8 cellular contexts compared by ENCODE assay signal in genomic region chr11:60840711-60841430, GRCh38. TPM values are rescaled to one million over a fixed set of nuclear protein-coding genes. Genes with fewer than 3 reads are reported as not detected.
DNase-seq lines count a peak whose midpoint lies in the region; ATAC-seq and TF ChIP-seq lines count a peak whose summit lies in the region.

No MANE protein-coding gene starts in this region.

- ATAC-seq in HG02970 (IDR thresholded peaks at IDR 0.05; ENCODE audit: low FRiP score, unreplicated experiment) (no peak), omental fat pad (ENCODE audit: low FRiP score) (no peak), HG03196 (IDR thresholded peaks at IDR 0.05; ENCODE audit: unreplicated experiment) (no peak)

- no peak overlapping the region for H4K91ac ChIP-seq in neuronal stem cell (ENCODE audit: low read depth, low read length, poor library complexity)

- peak overlapping the region; percentile 97 for H3K4me2 ChIP-seq in BLaER1
- peak overlapping the region; percentile 66 for H3K4me2 ChIP-seq in MM.1S (ENCODE audit: low read depth, low read length)
- no peak overlapping the region for H3K4me2 ChIP-seq in neuronal stem cell (ENCODE audit: insufficient read depth, low read length, poor library complexity, severe bottlenecking)

- H3K36me3 ChIP-seq in BLaER1: peaks cover 5% of the 10 kb centered on the region; the same call in 1 of the 2 replicates
- H3K36me3 ChIP-seq in MM.1S (replicated peaks; ENCODE audit: insufficient read depth, low read length): peaks cover 3% of the 10 kb centered on the region; the same call in 1 of the 2 replicates
- no peaks in the 10 kb centered on the region for H3K36me3 ChIP-seq in endodermal cell (ENCODE audit: control insufficient read depth, insufficient read depth, low read length)
- H3K36me3 ChIP-seq in neuronal stem cell (replicated peaks in 1 of 2; ENCODE audit: control insufficient read depth in 2 of 2, insufficient read depth in 2 of 2, low read length in 2 of 2): peaks cover 2 to 4% of the 10 kb centered on the region in 2 donors

- H3K27ac ChIP-seq in BLaER1 (peak overlapping the region; percentile 88; the same call in 1 of the 2 replicates), MM.1S (ENCODE audit: low read length) (peak overlapping the region; percentile 94), endodermal cell (ENCODE audit: low read depth, low read length) (no peak overlapping the region), neuronal stem cell (replicated peaks; ENCODE audit: low read length) (no peak overlapping the region)

- peaks cover 11% of the 10 kb centered on the region for H3K79me1 ChIP-seq in neuronal stem cell (ENCODE audit: low read depth, low read length)

- H3K23ac ChIP-seq in neuronal stem cell (ENCODE audit: low read depth, low read length, poor library complexity): no peak overlapping the region

- H3K18ac ChIP-seq in neuronal stem cell (ENCODE audit: low read length): no peak overlapping the region

- H2AFZ ChIP-seq in MM.1S (ENCODE audit: low read length): peak overlapping the region; percentile 61
- peak overlapping the region; percentile 86 for H2AFZ ChIP-seq in neuronal stem cell (ENCODE audit: low read length)

- peaks cover 44% of the 10 kb centered on the region for H3K79me2 ChIP-seq in MM.1S (ENCODE audit: low read length)

- no peak overlapping the region for H3K4me3 ChIP-seq in BLaER1
- peak overlapping the region; percentile 29; the same call in 1 of the 2 replicates for H3K4me3 ChIP-seq in MM.1S (ENCODE audit: low read length)
- H3K4me3 ChIP-seq in endodermal cell (ENCODE audit: low read length): peak overlapping the region; percentile 94
- no peak overlapping the region for H3K4me3 ChIP-seq in neuronal stem cell (ENCODE audit: low read length in 2 of 2)

- H2BK5ac ChIP-seq in neuronal stem cell (ENCODE audit: low read length): no peak overlapping the region

- H3K9me2 ChIP-seq in MM.1S (replicated peaks; ENCODE audit: insufficient read depth, low read length): no peaks in the 10 kb centered on the region

- peak overlapping the region; percentile 15 for H2AK5ac ChIP-seq in neuronal stem cell (ENCODE audit: low read depth, low read length)

- no peak overlapping the region for H3K4me3 Mint-ChIP-seq in endodermal cell

- H3K9ac ChIP-seq in BLaER1 (no peak overlapping the region), MM.1S (ENCODE audit: low read length) (peak overlapping the region; percentile 50; the same call in 1 of the 2 replicates), endodermal cell (ENCODE audit: extremely low read depth, low read length, poor library complexity, severe bottlenecking) (no peak overlapping the region), neuronal stem cell (ENCODE audit: low read depth, low read length, poor library complexity) (no peak overlapping the region)

- no peak overlapping the region for H2BK120ac ChIP-seq in neuronal stem cell (ENCODE audit: low read depth, low read length)

- 92 to 93% methylated on average over 10 to 12 of the region's 12 CpGs for WGBS in endodermal cell (ENCODE audit: insufficient coverage in 1 of 2, insufficient read length in 1 of 2), 2 experiments
- no CpG with 5 or more reads among the region's 12 CpGs for WGBS in neuronal stem cell (ENCODE audit: extremely low coverage in 2 of 2, insufficient read length in 2 of 2, insufficient replicate concordance in 1 of 2), 2 donors

- H4K8ac ChIP-seq in neuronal stem cell (ENCODE audit: low read depth, low read length): peak overlapping the region; percentile 67

- peaks cover 2% of the 10 kb centered on the region for H3K36me3 Mint-ChIP-seq in endodermal cell (ENCODE audit: low read depth)

- H4K20me1 ChIP-seq in BLaER1 (peaks cover 30% of the 10 kb centered on the region), MM.1S (ENCODE audit: insufficient read depth, low read length) (no peaks in the 10 kb centered on the region)

- H3K9me3 ChIP-seq in BLaER1: no peaks in the 10 kb centered on the region
- no peaks in the 10 kb centered on the region for H3K9me3 ChIP-seq in MM.1S (replicated peaks; ENCODE audit: insufficient read depth, low read length)
- no peaks in the 10 kb centered on the region for H3K9me3 ChIP-seq in endodermal cell (ENCODE audit: control insufficient read depth, low read length)
- no peaks in the 10 kb centered on the region for H3K9me3 ChIP-seq in neuronal stem cell (replicated peaks in 1 of 2; ENCODE audit: control insufficient read depth in 2 of 2, insufficient read depth in 1 of 2, low read depth in 1 of 2, low read length in 2 of 2)

- peaks cover 7% of the 10 kb centered on the region for H3K27me3 Mint-ChIP-seq in endodermal cell (ENCODE audit: insufficient read depth)

- H3K4ac ChIP-seq in neuronal stem cell (ENCODE audit: low read length): no peak overlapping the region

- H2BK12ac ChIP-seq in neuronal stem cell (ENCODE audit: low read length): no peak overlapping the region

- TF ChIP-seq CTCF in MM.1S (IDR thresholded peaks at IDR 0.05; ENCODE audit: low read length) (no peak), endodermal cell (conservative IDR thresholded peaks at IDR 0.05) (no peak), omental fat pad (IDR thresholded peaks at IDR 0.05) (no peak)

- H3K9me3 Mint-ChIP-seq in endodermal cell: no peaks in the 10 kb centered on the region

- no peak overlapping the region for H3K14ac ChIP-seq in neuronal stem cell (ENCODE audit: low read length)

- peaks cover 36% of the 10 kb centered on the region for H3F3A ChIP-seq in MM.1S (ENCODE audit: insufficient read depth, low read length)

- H3K4me1 Mint-ChIP-seq in endodermal cell: peaks cover 46% of the 10 kb centered on the region

- H3K4me1 ChIP-seq in BLaER1 (peaks cover 35% of the 10 kb centered on the region), MM.1S (ENCODE audit: low read length) (peaks cover 62% of the 10 kb centered on the region), endodermal cell (ENCODE audit: control insufficient read depth, insufficient read depth, low read length) (peaks cover 15% of the 10 kb centered on the region), neuronal stem cell (ENCODE audit: control insufficient read depth in 2 of 2, insufficient read depth in 1 of 2, low read depth in 1 of 2, low read length in 2 of 2) (peaks cover 14 to 21% of the 10 kb centered on the region in 2 donors)

- H3K27me3 ChIP-seq in BLaER1 (no peaks in the 10 kb centered on the region), MM.1S (replicated peaks; ENCODE audit: insufficient read depth, low read length) (no peaks in the 10 kb centered on the region), endodermal cell (ENCODE audit: control insufficient read depth, insufficient read depth, low read length, poor library complexity, severe bottlenecking) (no peaks in the 10 kb centered on the region), neuronal stem cell (ENCODE audit: control insufficient read depth in 3 of 3, insufficient read depth in 3 of 3, low read depth in 1 of 3, low read length in 3 of 3) (peaks cover 0 to 14% (median 0%) of the 10 kb centered on the region in 3 experiments)

- DNase-seq in MM.1S (peak; percentile 78), endodermal cell (no peak), neuronal stem cell (ENCODE audit: low spot score) (no peak), omental fat pad (ENCODE audit: low spot score) (no peak), NCI-H748 (lab: John Stamatoyannopoulos, UW; ENCODE audit: unreplicated experiment) (no peak)

- H2BK15ac ChIP-seq in neuronal stem cell (ENCODE audit: low read length): peak overlapping the region; percentile 63

- peak overlapping the region; percentile 91 for H3K27ac Mint-ChIP-seq in endodermal cell

RNA-seq across cellular contexts. Expression of gene CCDC86, which starts 1.0 kb away (rescaled TPM):
- 10 to 100 TPM; 22.4 to 27.9 TPM for total RNA-seq in endodermal cell
- 22.9 TPM for polyA plus RNA-seq in endodermal cell (2013, experiment 1 of 2)
- polyA plus RNA-seq in endodermal cell (2013, experiment 2 of 2): 22.8 TPM
- 22.5 TPM for polyA plus RNA-seq in neuronal stem cell (2013, experiment 1 of 2)
- 21.0 TPM for polyA plus RNA-seq in neuronal stem cell (2013, experiment 2 of 2)
- 10 to 100 TPM; 17.5 to 68.6 (median 22.5) TPM for total RNA-seq in omental fat pad

RNA-seq across cellular contexts. Expression of gene PTGDR2, which starts 14.9 kb away (rescaled TPM):
- under 1 TPM in 1 of 2 donors, not detected in 1; 0.15 TPM for total RNA-seq in endodermal cell
- 0.14 TPM for polyA plus RNA-seq in endodermal cell (2013, experiment 1 of 2)
- 0.08 TPM for polyA plus RNA-seq in endodermal cell (2013, experiment 2 of 2)
- 0.13 TPM for polyA plus RNA-seq in neuronal stem cell (2013, experiment 1 of 2)
- polyA plus RNA-seq in neuronal stem cell (2013, experiment 2 of 2): 0.11 TPM
- total RNA-seq in omental fat pad: 1 to 10 TPM in 1 of 4 donors, under 1 TPM in 1, not detected in 2; 0.28 to 1.1 TPM

RNA-seq across cellular contexts. Expression of gene ZP1, which starts 26.5 kb away (rescaled TPM):
- not detected for total RNA-seq in endodermal cell
- not detected for polyA plus RNA-seq in endodermal cell (2013, experiment 1 of 2)
- polyA plus RNA-seq in endodermal cell (2013, experiment 2 of 2): not detected
- polyA plus RNA-seq in neuronal stem cell (2013, experiment 1 of 2): not detected
- not detected for polyA plus RNA-seq in neuronal stem cell (2013, experiment 2 of 2)
- 1 to 10 TPM in 2 of 4 donors, not detected in 2; 2.2 to 3.0 TPM for total RNA-seq in omental fat pad

RNA-seq across cellular contexts. Expression of gene MS4A10, which starts 55.7 kb away (rescaled TPM):
- total RNA-seq in endodermal cell: not detected
- polyA plus RNA-seq in endodermal cell (2013, experiment 1 of 2): not detected
- not detected for polyA plus RNA-seq in endodermal cell (2013, experiment 2 of 2)
- not detected for polyA plus RNA-seq in neuronal stem cell (2013, experiment 1 of 2)
- not detected for polyA plus RNA-seq in neuronal stem cell (2013, experiment 2 of 2)
- total RNA-seq in omental fat pad: not detected

Comparison
In these comparisons a context has a peak if more than half of its experiments do, and no peak if none do; other contexts are left out.
1. H3K27ac ChIP-seq: peak in BLaER1 (single experiment) and MM.1S (single experiment); none in endodermal cell (single experiment) and neuronal stem cell (single experiment).
2. H3K4me3 ChIP-seq: peak in MM.1S (single experiment) and endodermal cell (single experiment); none in BLaER1 (single experiment) and neuronal stem cell (0 of 2).